ENCODE assay signal across 14 cellular contexts in genomic region chr7:26348987-26349809, GRCh38.
A peak's percentile ranks its signal among the peaks of the same experiment; 100 is the strongest.
DNase-seq lines count a peak whose midpoint lies in the region; ATAC-seq and TF ChIP-seq lines count a peak whose summit lies in the region.
"Had no signal": no experiment of that assay in that cellular context is flagged by ENCODE, and none has a peak within 500 bp of the region (broad histone marks: within the 10 kb centered on the region; RNA-seq: fewer than 3 reads in every experiment).

No MANE protein-coding gene starts in this region.

- no peaks in the 10 kb centered on the region for H3K27me3 ChIP-seq in neutrophil
- H3K27me3 ChIP-seq: ascending aorta had no signal

- no peak overlapping the region for H3K4me3 ChIP-seq in neutrophil (ENCODE audit: low read depth in 1 of 2, low read length in 1 of 2)
- H3K4me3 ChIP-seq: ascending aorta, skin epidermis had no signal

- no peaks in the 10 kb centered on the region for H3K9me3 ChIP-seq in neutrophil
- H3K9me3 ChIP-seq: ascending aorta had no signal

- no peak for TF ChIP-seq CTCF in neutrophil (IDR thresholded peaks at IDR 0.05)

- peaks cover 0 to 3% of the 10 kb centered on the region in 2 experiments for H3K4me1 ChIP-seq in neutrophil (ENCODE audit: control insufficient read depth in 1 of 2, insufficient read depth in 1 of 2, low read depth in 1 of 2, low read length in 1 of 2)
- H3K4me1 ChIP-seq: ascending aorta had no signal

- no peak for ATAC-seq in GM21515 (IDR thresholded peaks at IDR 0.05; ENCODE audit: unreplicated experiment)
- ATAC-seq: activated CD4-positive, CD25-positive, alpha-beta regulatory T cell treated with anti-CD3 and anti-CD28 coated beads, Interleukin-2, amount 50 U/mL, for 24 hours; left ventricle myocardium superior; T-cell had no signal

- H3K27ac ChIP-seq in neutrophil = peak overlapping the region; percentile 56
- H3K27ac ChIP-seq: ascending aorta, skin epidermis had no signal

- peak; percentile 45 for DNase-seq in HCEC 1CT
- DNase-seq in NCI-H2081 treated with DMSO at 0.1 percent for 48 hours (lab: John Stamatoyannopoulos, UW) = peak; percentile 64
- DNase-seq in astrocyte of the hippocampus (ENCODE audit: low read depth, low spot score) = peak; percentile 45
- no peak for DNase-seq in HUDEP-2 (lab: John Stamatoyannopoulos, UW; ENCODE audit: unreplicated experiment in 76 of 76)
- DNase-seq in NCI-H2227 (lab: John Stamatoyannopoulos, UW; ENCODE audit: unreplicated experiment) = no peak
- DNase-seq: effector memory CD4-positive, alpha-beta T cell; left ventricle myocardium superior; nephron progenitor cell; T-cell had no signal

- peaks cover 85% of the 10 kb centered on the region for H3K36me3 ChIP-seq in neutrophil
- H3K36me3 ChIP-seq: ascending aorta had no signal

Comparison
In these comparisons a context has a peak if more than half of its experiments do, and no peak if none do; other contexts are left out.
1. DNase-seq: peak in HCEC 1CT (single experiment), NCI-H2081 treated with DMSO at 0.1 percent for 48 hours (single experiment) and astrocyte of the hippocampus (single experiment); none in HUDEP-2 (0 of 76) and NCI-H2227 (single experiment).